8 cellular contexts compared by ENCODE assay signal in the genomic region with DNA sequence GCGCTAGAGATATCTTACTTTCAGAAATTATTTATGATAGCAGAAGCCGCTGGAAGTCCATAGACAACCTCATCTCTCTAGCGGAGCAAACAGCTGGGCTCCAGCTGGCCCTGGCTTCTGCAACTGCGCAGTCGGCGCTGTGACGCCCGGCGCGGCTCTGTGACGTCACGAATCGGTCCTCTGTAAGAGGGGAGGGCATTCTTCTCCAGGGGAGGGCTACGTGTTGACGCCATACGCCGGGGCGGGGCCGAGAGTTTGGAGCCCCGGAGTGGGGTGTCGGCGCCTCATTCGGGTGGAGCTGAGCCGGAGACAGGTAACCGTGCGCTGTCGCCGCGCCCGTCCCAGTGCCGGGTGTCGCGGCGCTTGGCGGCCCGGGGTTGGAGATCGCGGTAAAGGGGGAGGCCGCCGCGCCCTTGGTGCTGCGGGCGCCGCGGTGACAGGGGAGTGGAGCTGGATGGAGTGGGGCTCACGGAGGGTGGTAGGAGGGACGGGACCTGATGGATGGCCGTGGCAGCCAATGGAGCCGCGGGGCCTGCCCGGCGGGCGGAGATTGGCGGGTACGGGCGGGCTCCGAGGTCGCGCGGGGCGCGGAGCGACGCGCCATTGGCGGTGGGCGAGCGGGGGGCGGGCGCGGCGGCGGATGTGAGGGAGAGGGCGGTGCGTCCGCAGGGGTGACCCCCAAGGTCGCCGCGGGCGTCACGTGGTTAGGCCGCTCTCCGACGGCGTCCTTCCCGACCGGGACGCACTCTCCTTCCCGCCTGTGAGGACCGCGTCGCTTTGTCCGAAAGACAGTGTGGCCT.
DNase-seq lines count a peak whose midpoint lies in the region; ATAC-seq and TF ChIP-seq lines count a peak whose summit lies in the region.

A gene (plus strand): TSS at position 287 of the 800 bp plus-strand sequence. CDS start 17,717 bp downstream, outside the sequence.

- ATAC-seq in GM19035 (IDR thresholded peaks at IDR 0.05; ENCODE audit: unreplicated experiment) (peak; percentile 92), HG03354 (IDR thresholded peaks at IDR 0.05; ENCODE audit: poor library complexity, severe bottlenecking, unreplicated experiment) (peak; percentile 95)
- peak; percentile 97 to 98 for ATAC-seq in activated CD4-positive, CD25-positive, alpha-beta regulatory T cell treated with anti-CD3 and anti-CD28 coated beads, Interleukin-2, amount 50 U/mL, for 24 hours

- no peak for TF ChIP-seq CTCF in AG09319 (IDR thresholded peaks at IDR 0.05; ENCODE audit: low read depth, low read length)

- DNase-seq in AG09319 (ENCODE audit: extremely low read depth, low read depth) (peak; percentile 96), NCI-H446 treated with DMSO at 0.1 percent for 48 hours (lab: John Stamatoyannopoulos, UW) (peak; percentile 97), cerebellar cortex (ENCODE audit: low spot score) (peak; percentile 98), islet precursor cell (peak; percentile 98)
- DNase-seq in stimulated activated CD4-positive, alpha-beta T cell treated with anti-CD3 and anti-CD28 coated beads, Interleukin-12 subunit alpha, Interleukin-12 subunit beta, amount 100 ng/mL, for 48 hours (ENCODE audit: low read depth in 2 of 3, low spot score in 1 of 3) = peak; percentile 98 to 100 (median 98)

Comparison
In these comparisons a context has a peak if more than half of its experiments do, and no peak if none do; other contexts are left out.
1. Peak in every context shown above with its lines: DNase-seq and ATAC-seq.